16 cellular contexts compared by ENCODE assay signal in genomic region chr9:85528607-85529006, GRCh38.
DNase-seq lines count a peak whose midpoint lies in the region; ATAC-seq, FAIRE-seq and TF ChIP-seq lines count a peak whose summit lies in the region.
"Had no signal": no experiment of that assay in that cellular context is flagged by ENCODE, and none has a peak within 500 bp of the region (broad histone marks: within the 10 kb centered on the region; RNA-seq: fewer than 3 reads in every experiment).

No MANE protein-coding gene starts in this region.

- no peaks in the 10 kb centered on the region for H3K9me3 ChIP-seq in osteoblast (ENCODE audit: low read depth, low read length)
- H3K9me3 ChIP-seq in CD8-positive, alpha-beta T cell (ENCODE audit: low read length): no peaks in the 10 kb centered on the region

- intact Hi-C loops in natural killer cell (cut with micrococcal nuclease): no loop called here
- intact Hi-C loops in posterior vena cava (cut with DNase I): no loop called here
- intact Hi-C loops in CD8-positive, alpha-beta T cell (cut with DNase I, micrococcal nuclease): no loop called here

- POLR2A ChIA-PET in CD8-positive, alpha-beta T cell (lab: Charles Lee): no interaction called here

- in situ Hi-C loops in GM13977 (cut with MboI; ENCODE audit: low pct_unique_long_range_greater_than_20kb, low sequenced_read_pairs, unreplicated experiment): no loop called here

- H3K4me1 Mint-ChIP-seq in natural killer cell treated with Interleukin-12 subunit alpha and Interleukin-12 subunit beta and Interleukin-15 and Interleukin-18, amount 100 ng/mL, for 72 hours (ENCODE audit: low read depth in 2 of 2): peaks cover 18 to 21% of the 10 kb centered on the region in 2 donors
- H3K4me1 Mint-ChIP-seq in natural killer cell: peaks cover 21 to 25% of the 10 kb centered on the region in 2 donors
- H3K4me1 Mint-ChIP-seq in CD8-positive, alpha-beta T cell (ENCODE audit: low read depth): no peaks in the 10 kb centered on the region

- TF ChIP-seq POLR2A in H54 (IDR thresholded peaks at IDR 0.05; ENCODE audit: low read depth, low read length): no peak

- FAIRE-seq in H54 (lab: Jason Lieb, UNC): no peak
- FAIRE-seq: H1 had no signal

- no peaks in the 10 kb centered on the region for H3K4me1 ChIP-seq in osteoblast (ENCODE audit: insufficient read depth, low read length)
- no peaks in the 10 kb centered on the region for H3K4me1 ChIP-seq in CD8-positive, alpha-beta T cell (ENCODE audit: insufficient read depth, low read length)

- no peaks in the 10 kb centered on the region for H3K36me3 Mint-ChIP-seq in natural killer cell treated with Interleukin-12 subunit alpha and Interleukin-12 subunit beta and Interleukin-15 and Interleukin-18, amount 100 ng/mL, for 72 hours
- H3K36me3 Mint-ChIP-seq in natural killer cell: no peaks in the 10 kb centered on the region
- no peaks in the 10 kb centered on the region for H3K36me3 Mint-ChIP-seq in CD8-positive, alpha-beta T cell

- no peak overlapping the region for H3K27ac Mint-ChIP-seq in natural killer cell treated with Interleukin-12 subunit alpha and Interleukin-12 subunit beta and Interleukin-15 and Interleukin-18, amount 100 ng/mL, for 72 hours
- no peak overlapping the region for H3K27ac Mint-ChIP-seq in natural killer cell
- no peak overlapping the region for H3K27ac Mint-ChIP-seq in CD8-positive, alpha-beta T cell
- H3K27ac Mint-ChIP-seq: HFFc6 had no signal

- H3K9me3 Mint-ChIP-seq in natural killer cell treated with Interleukin-12 subunit alpha and Interleukin-12 subunit beta and Interleukin-15 and Interleukin-18, amount 100 ng/mL, for 72 hours: no peaks in the 10 kb centered on the region
- no peaks in the 10 kb centered on the region for H3K9me3 Mint-ChIP-seq in natural killer cell
- no peaks in the 10 kb centered on the region for H3K9me3 Mint-ChIP-seq in CD8-positive, alpha-beta T cell
- H3K9me3 Mint-ChIP-seq: HFFc6 had no signal

- no peak overlapping the region for H2AFZ ChIP-seq in osteoblast (ENCODE audit: low read length)

- peaks cover 6 to 9% of the 10 kb centered on the region in 2 donors for H3K27me3 Mint-ChIP-seq in natural killer cell treated with Interleukin-12 subunit alpha and Interleukin-12 subunit beta and Interleukin-15 and Interleukin-18, amount 100 ng/mL, for 72 hours
- peaks cover 10 to 11% of the 10 kb centered on the region in 2 donors for H3K27me3 Mint-ChIP-seq in natural killer cell (ENCODE audit: low read depth in 2 of 2)
- peaks cover 17% of the 10 kb centered on the region for H3K27me3 Mint-ChIP-seq in CD8-positive, alpha-beta T cell (ENCODE audit: low read depth)

- CTCF ChIA-PET in CD8-positive, alpha-beta T cell (lab: Charles Lee): no interaction called here

- no peak for DNase-seq in natural killer cell treated with Interleukin-12 subunit alpha and Interleukin-12 subunit beta and Interleukin-15 and Interleukin-18, amount 100 ng/mL, for 72 hours (ENCODE audit: low spot score)
- DNase-seq in natural killer cell: no peak
- peak; percentile 22 for DNase-seq in islet precursor cell
- peak; percentile 66 for DNase-seq in posterior vena cava (ENCODE audit: low spot score)
- DNase-seq in H54 (ENCODE audit: insufficient read length, low spot score): no peak
- DNase-seq in GM13977 (ENCODE audit: low spot score): no peak
- DNase-seq in osteoblast (ENCODE audit: insufficient read length, low spot score, missing footprints): no peak
- DNase-seq in CD8-positive, alpha-beta T cell: no peak
- DNase-seq: HFFc6, NCI-H1092, NCI-H1694, NCI-H446 treated with DMSO at 0.1 percent for 48 hours, NCI-H748 treated with DMSO at 0.1 percent for 48 hours had no signal

- H3K4me3 Mint-ChIP-seq in natural killer cell treated with Interleukin-12 subunit alpha and Interleukin-12 subunit beta and Interleukin-15 and Interleukin-18, amount 100 ng/mL, for 72 hours: no peak overlapping the region
- H3K4me3 Mint-ChIP-seq in natural killer cell: no peak overlapping the region
- no peak overlapping the region for H3K4me3 Mint-ChIP-seq in CD8-positive, alpha-beta T cell
- H3K4me3 Mint-ChIP-seq: HFFc6 had no signal

- TF ChIP-seq CTCF in natural killer cell (IDR thresholded peaks at IDR 0.05) (no peak), GM13977 (IDR thresholded peaks at IDR 0.05; ENCODE audit: extremely low read depth, insufficient read depth, missing control alignments) (no peak), osteoblast (IDR thresholded peaks at IDR 0.05; ENCODE audit: extremely low read depth, low read depth, low read length) (no peak)
- TF ChIP-seq CTCF in CD8-positive, alpha-beta T cell (IDR thresholded peaks at IDR 0.05): no peak

- H3K4me2 ChIP-seq in osteoblast (ENCODE audit: insufficient read depth, low read length): no peak overlapping the region
- H3K4me2 ChIP-seq: KMS-11 had no signal

- H3K4me3 ChIP-seq in osteoblast (ENCODE audit: insufficient read depth, low read length): no peak overlapping the region
- H3K4me3 ChIP-seq in CD8-positive, alpha-beta T cell (ENCODE audit: low read depth, low read length): no peak overlapping the region
- H3K4me3 ChIP-seq: BLaER1 treated with 17β-estradiol and CSF1 and Interleukin-3, amounts not matched to agents 10 nM and 100 nM had no signal

- H4K20me1 ChIP-seq in osteoblast (ENCODE audit: insufficient read depth, low read length): no peaks in the 10 kb centered on the region
- H4K20me1 ChIP-seq: BLaER1 treated with 17β-estradiol and CSF1 and Interleukin-3, amounts not matched to agents 10 nM and 100 nM had no signal

- H3K36me3 ChIP-seq in osteoblast (ENCODE audit: insufficient read depth, low read length): no peaks in the 10 kb centered on the region
- no peaks in the 10 kb centered on the region for H3K36me3 ChIP-seq in CD8-positive, alpha-beta T cell (ENCODE audit: insufficient read depth, low read length)
- H3K36me3 ChIP-seq: BLaER1 treated with 17β-estradiol and CSF1 and Interleukin-3, amounts not matched to agents 10 nM and 100 nM had no signal

- H3K27ac ChIP-seq in osteoblast (ENCODE audit: low read depth, low read length): no peak overlapping the region
- no peak overlapping the region for H3K27ac ChIP-seq in CD8-positive, alpha-beta T cell (ENCODE audit: low read depth, low read length)
- H3K27ac ChIP-seq: BLaER1 treated with 17β-estradiol and CSF1 and Interleukin-3, amounts not matched to agents 10 nM and 100 nM; KMS-11 had no signal

- peak; percentile 25 to 43 for ATAC-seq in natural killer cell treated with Interleukin-12 subunit alpha and Interleukin-12 subunit beta and Interleukin-15 and Interleukin-18, amount 100 ng/mL, for 72 hours
- ATAC-seq in natural killer cell: no peak
- ATAC-seq in CD8-positive, alpha-beta T cell: no peak

- H3K27me3 ChIP-seq in osteoblast (ENCODE audit: insufficient read depth, low read length): peaks cover 22% of the 10 kb centered on the region
- no peaks in the 10 kb centered on the region for H3K27me3 ChIP-seq in CD8-positive, alpha-beta T cell (ENCODE audit: insufficient read depth, low read length)
- H3K27me3 ChIP-seq: BLaER1 treated with 17β-estradiol and CSF1 and Interleukin-3, amounts not matched to agents 10 nM and 100 nM had no signal

- H3K79me2 ChIP-seq in osteoblast (ENCODE audit: insufficient read depth, low read length): no peaks in the 10 kb centered on the region

Comparison
In these comparisons a context has a peak if more than half of its experiments do, and no peak if none do; other contexts are left out.
1. ATAC-seq: peak in natural killer cell treated with Interleukin-12 subunit alpha and Interleukin-12 subunit beta and Interleukin-15 and Interleukin-18, amount 100 ng/mL, for 72 hours (2 of 2); none in natural killer cell (0 of 3) and CD8-positive, alpha-beta T cell (single experiment).
2. DNase-seq: peak in islet precursor cell (single experiment) and posterior vena cava (single experiment); none in natural killer cell treated with Interleukin-12 subunit alpha and Interleukin-12 subunit beta and Interleukin-15 and Interleukin-18, amount 100 ng/mL, for 72 hours (single experiment), natural killer cell (single experiment), H54 (single experiment), GM13977 (single experiment), osteoblast (single experiment) and CD8-positive, alpha-beta T cell (0 of 7).